ENCODE assay signal across 21 cellular contexts in genomic region chr15:59013246-59013645, GRCh38. TPM values are rescaled to one million over a fixed set of nuclear protein-coding genes. Genes with fewer than 3 reads are reported as not detected.
A peak's percentile ranks its signal among the peaks of the same experiment; 100 is the strongest.
DNase-seq lines count a peak whose midpoint lies in the region; ATAC-seq, FAIRE-seq and TF ChIP-seq lines count a peak whose summit lies in the region.
"Had no signal": no experiment of that assay in that cellular context is flagged by ENCODE, and none has a peak within 500 bp of the region (broad histone marks: within the 10 kb centered on the region; RNA-seq: fewer than 3 reads in every experiment).

No MANE protein-coding gene starts in this region.

- peaks cover 11% of the 10 kb centered on the region for H3K36me3 Mint-ChIP-seq in osteocyte (ENCODE audit: unreplicated experiment)
- H3K36me3 Mint-ChIP-seq in activated T-helper 17 cell treated with anti-CD3 and anti-CD28 coated beads, Interleukin-2, amount 50 U/mL, for 72 hours (ENCODE audit: low read depth) = peaks cover 23% of the 10 kb centered on the region
- H3K36me3 Mint-ChIP-seq in naive thymus-derived CD8-positive, alpha-beta T cell = peaks cover 0 to 50% (median 3%) of the 10 kb centered on the region in 3 donors

- peaks cover 20% of the 10 kb centered on the region for H3K4me1 Mint-ChIP-seq in osteocyte (ENCODE audit: unreplicated experiment)
- peaks cover 10% of the 10 kb centered on the region for H3K4me1 Mint-ChIP-seq in activated T-helper 17 cell treated with anti-CD3 and anti-CD28 coated beads, Interleukin-2, amount 50 U/mL, for 72 hours
- peaks cover 10 to 55% (median 40%) of the 10 kb centered on the region in 4 donors for H3K4me1 Mint-ChIP-seq in naive thymus-derived CD8-positive, alpha-beta T cell

- TF ChIP-seq EP300 in K562 (IDR thresholded peaks at IDR 0.05; ENCODE audit: low read length) (no peak), suprapubic skin (IDR thresholded peaks at IDR 0.05) (no peak)

- H3K9me1 ChIP-seq in K562 (ENCODE audit: control insufficient read depth, insufficient read depth, low read length) = no peaks in the 10 kb centered on the region

- no peak overlapping the region for H3K4me3 ChIP-seq in AG10803 (ENCODE audit: low read length)
- H3K4me3 ChIP-seq in RWPE2 (ENCODE audit: severe bottlenecking) = no peak overlapping the region
- no peak overlapping the region for H3K4me3 ChIP-seq in K562
- no peak overlapping the region for H3K4me3 ChIP-seq in A673 (ENCODE audit: low read depth, low read length, poor library complexity, severe bottlenecking)
- no peak overlapping the region for H3K4me3 ChIP-seq in suprapubic skin
- H3K4me3 ChIP-seq: SJSA1 had no signal

- no peaks in the 10 kb centered on the region for H3K27me3 Mint-ChIP-seq in osteocyte (ENCODE audit: unreplicated experiment)
- no peaks in the 10 kb centered on the region for H3K27me3 Mint-ChIP-seq in activated T-helper 17 cell treated with anti-CD3 and anti-CD28 coated beads, Interleukin-2, amount 50 U/mL, for 72 hours
- no peaks in the 10 kb centered on the region for H3K27me3 Mint-ChIP-seq in naive thymus-derived CD8-positive, alpha-beta T cell

- WGBS in K562 (ENCODE audit: insufficient coverage, low coverage, missing lambda C conversion rate) = 78% methylated on average over 2 of the region's 2 CpGs
- 96% methylated on average over 2 of the region's 2 CpGs for WGBS in suprapubic skin

- TF ChIP-seq CTCF in AG10803 (conservative IDR thresholded peaks at IDR 0.05; ENCODE audit: low read length) (no peak), RWPE2 (IDR thresholded peaks at IDR 0.05; ENCODE audit: poor library complexity, severe bottlenecking) (no peak), K562 (IDR thresholded peaks at IDR 0.05 in 2 of 3, conservative IDR thresholded peaks at IDR 0.05 in 1 of 3; ENCODE audit: insufficient read depth in 2 of 3, low read depth in 1 of 3, low read length in 3 of 3) (no peak), osteocyte (IDR thresholded peaks at IDR 0.05) (no peak), A673 (conservative IDR thresholded peaks at IDR 0.05; ENCODE audit: low read depth, low read length) (no peak), suprapubic skin (IDR thresholded peaks at IDR 0.05) (no peak)

- H3K9me3 Mint-ChIP-seq in osteocyte (ENCODE audit: unreplicated experiment) = no peaks in the 10 kb centered on the region
- no peaks in the 10 kb centered on the region for H3K9me3 Mint-ChIP-seq in activated T-helper 17 cell treated with anti-CD3 and anti-CD28 coated beads, Interleukin-2, amount 50 U/mL, for 72 hours
- H3K9me3 Mint-ChIP-seq in naive thymus-derived CD8-positive, alpha-beta T cell = no peaks in the 10 kb centered on the region

- intact Hi-C loops in K562 (cut with micrococcal nuclease) (no loop called here), A673 (cut with micrococcal nuclease; ENCODE audit: unreplicated experiment) (no loop called here)

- H3K4me3 Mint-ChIP-seq in osteocyte (ENCODE audit: unreplicated experiment) = no peak overlapping the region
- H3K4me3 Mint-ChIP-seq in activated T-helper 17 cell treated with anti-CD3 and anti-CD28 coated beads, Interleukin-2, amount 50 U/mL, for 72 hours = no peak overlapping the region
- H3K4me3 Mint-ChIP-seq in naive thymus-derived CD8-positive, alpha-beta T cell = no peak overlapping the region

- CTCF ChIA-PET in K562 (lab: Yijun Ruan, JAX; ENCODE audit: low intra/inter-chr PET ratio) = no interaction called here
- CTCF ChIA-PET in A673 (lab: Charles Lee) = no interaction called here

- TF ChIP-seq POLR2A in K562 (conservative IDR thresholded peaks at IDR 0.05) = no peak
- no peak for TF ChIP-seq POLR2A in suprapubic skin (IDR thresholded peaks at IDR 0.05)

- H3K27ac Mint-ChIP-seq in osteocyte (ENCODE audit: unreplicated experiment) = peak overlapping the region; percentile 20
- no peak overlapping the region for H3K27ac Mint-ChIP-seq in activated T-helper 17 cell treated with anti-CD3 and anti-CD28 coated beads, Interleukin-2, amount 50 U/mL, for 72 hours
- peak overlapping the region in 3 of 10 donors; percentile 0 to 60 (median 14) for H3K27ac Mint-ChIP-seq in naive thymus-derived CD8-positive, alpha-beta T cell

- no peaks in the 10 kb centered on the region for H4K20me1 ChIP-seq in K562 (replicated peaks; ENCODE audit: control insufficient read depth, insufficient read depth, low read length)

- BruUV-seq in K562 (replicated peaks; lab: Mats Ljungman, UMichigan) (no TSS peak), A673 (replicated peaks; lab: Mats Ljungman, UMichigan) (no TSS peak)

- H3K27me3 ChIP-seq in RWPE2 (ENCODE audit: insufficient read depth, poor library complexity, severe bottlenecking) (no peaks in the 10 kb centered on the region), K562 (ENCODE audit: control insufficient read depth in 2 of 2, insufficient read depth in 2 of 2, low read length in 2 of 2) (no peaks in the 10 kb centered on the region), A673 (replicated peaks; ENCODE audit: insufficient read depth, low read depth, low read length, poor library complexity) (no peaks in the 10 kb centered on the region), suprapubic skin (no peaks in the 10 kb centered on the region)
- H3K27me3 ChIP-seq: BE2C, SJSA1 had no signal

- H3K9me3 ChIP-seq in RWPE2 (ENCODE audit: severe bottlenecking) (no peaks in the 10 kb centered on the region), K562 (replicated peaks; ENCODE audit: control insufficient read depth, insufficient read depth, low read depth, low read length) (no peaks in the 10 kb centered on the region), A673 (ENCODE audit: low read depth, low read length, poor library complexity, severe bottlenecking) (peaks cover 4% of the 10 kb centered on the region), suprapubic skin (no peaks in the 10 kb centered on the region)
- H3K9me3 ChIP-seq: BE2C, SJSA1 had no signal

- H2AFZ ChIP-seq in K562 (ENCODE audit: low read depth, low read length) = no peak overlapping the region

- H3K79me2 ChIP-seq in K562 (ENCODE audit: control insufficient read depth, insufficient read depth, low read length) = peaks cover 90% of the 10 kb centered on the region

- ATAC-seq in RWPE2 (ENCODE audit: low read depth) (peak; percentile 40; the same call in 2 of the 3 replicates), K562 (no peak)
- ATAC-seq in activated T-helper 17 cell treated with anti-CD3 and anti-CD28 coated beads, Interleukin-2, amount 50 U/mL, for 72 hours (replicated peaks) = no peak
- no peak for ATAC-seq in naive thymus-derived CD8-positive, alpha-beta T cell
- ATAC-seq: HepG2, Panc1 had no signal

- in situ Hi-C loops in K562 (cut with MboI) = no loop called here

- H3K4me1 ChIP-seq in RWPE2 (ENCODE audit: insufficient read depth, poor library complexity, severe bottlenecking) (peaks cover 10% of the 10 kb centered on the region), K562 (replicated peaks in 1 of 2; ENCODE audit: control insufficient read depth in 2 of 2, insufficient read depth in 2 of 2, low read length in 2 of 2) (peaks cover 9 to 14% of the 10 kb centered on the region in 2 experiments; a peak in 3 of 5 replicates), A673 (ENCODE audit: insufficient read depth, low read length, poor library complexity, severe bottlenecking) (no peaks in the 10 kb centered on the region), suprapubic skin (peaks cover 2% of the 10 kb centered on the region)
- H3K4me1 ChIP-seq: BE2C, SJSA1 had no signal

- H3K36me3 ChIP-seq in RWPE2 (ENCODE audit: low read depth) (peaks cover 55% of the 10 kb centered on the region), K562 (ENCODE audit: control insufficient read depth, insufficient read depth, low read length) (peaks cover 24% of the 10 kb centered on the region; the same call in 2 of the 3 replicates), A673 (ENCODE audit: insufficient read depth, low read length, poor library complexity, severe bottlenecking) (no peaks in the 10 kb centered on the region), suprapubic skin (peaks cover 1% of the 10 kb centered on the region)

- H3K27ac ChIP-seq in RWPE2 (ENCODE audit: poor library complexity, severe bottlenecking) (no peak overlapping the region), K562 (ENCODE audit: extremely low read depth, low read depth, low read length) (no peak overlapping the region), A673 (ENCODE audit: low read depth, low read length, poor library complexity, severe bottlenecking) (no peak overlapping the region), suprapubic skin (no peak overlapping the region)
- H3K27ac ChIP-seq: HL-60, SJSA1 had no signal

- DNase-seq in AG10803 (ENCODE audit: low read depth) = peak; percentile 24
- DNase-seq in RWPE2 (ENCODE audit: low spot score) = no peak
- no peak for DNase-seq in K562 (ENCODE audit: extremely low read depth in 1 of 4, low spot score in 3 of 4)
- DNase-seq in osteocyte (ENCODE audit: extremely low spot score, unreplicated experiment) = no peak
- no peak for DNase-seq in A673 (ENCODE audit: low spot score)
- no peak for DNase-seq in suprapubic skin (ENCODE audit: low spot score in 2 of 2)
- no peak for DNase-seq in naive thymus-derived CD8-positive, alpha-beta T cell
- DNase-seq: BE2C, H7, KG1, NCI-H1092 treated with DMSO at 0.1 percent for 48 hours, NCI-H1436 treated with DMSO at 0.1 percent for 48 hours, NCI-H2029, NCI-H2227 treated with DMSO at 0.1 percent for 48 hours, NCI-H510A treated with DMSO at 0.1 percent for 48 hours, NCI-H774 had no signal

- H3K9ac ChIP-seq in K562 (ENCODE audit: insufficient read depth in 1 of 2, low read depth in 2 of 2, low read length in 2 of 2) = no peak overlapping the region

- no peak for TF ChIP-seq RAD21 in K562 (CRISPR knock-in tag; conservative IDR thresholded peaks at IDR 0.05 in 1 of 2, IDR thresholded peaks at IDR 0.05 in 1 of 2)

- no peak for FAIRE-seq in K562 (lab: Jason Lieb, UNC)
- FAIRE-seq: HepG2 had no signal

- POLR2A ChIA-PET in K562 (lab: Yijun Ruan, JAX) = no interaction called here
- POLR2A ChIA-PET in A673 (lab: Charles Lee; ENCODE audit: low non-redundant PET) = no interaction called here
- POLR2A ChIA-PET in naive thymus-derived CD8-positive, alpha-beta T cell (lab: Charles Lee) = no interaction called here

- no peak overlapping the region for H3K4me2 ChIP-seq in K562 (ENCODE audit: insufficient read depth, low read length)

RNA-seq across cellular contexts. Expression of gene RNF111, which starts 25.8 kb away (rescaled TPM):
- 50.0 and 114 TPM in 2 replicates for total RNA-seq in K562 (2011; cell fraction: chromatin; rRNA removed; ENCODE audit: low replicate concordance)
- 27.3 and 36.6 TPM in 2 replicates for total RNA-seq in K562 (2011; cell fraction: nucleolus; rRNA removed)
- 42.4 and 45.5 TPM in 2 replicates for total RNA-seq in K562 (2011; cell fraction: nucleoplasm; rRNA removed)
- total RNA-seq in K562 (2014; rRNA removed) = 9.5 and 14.0 TPM in 2 replicates
- total RNA-seq in K562 (2014; rRNA removed; fragmentation: Illumina TruSeq; extraction: Trizol) = 14.4 and 20.6 TPM in 2 replicates
- total RNA-seq in K562 (2015; rRNA removed; fragmentation: Illumina TruSeq; extraction: Trizol) = 15.8 and 18.7 TPM in 2 replicates
- 21.4 and 26.0 TPM in 2 replicates for total RNA-seq in K562 (2021)
- 22.8 and 32.9 TPM in 2 replicates for polyA plus RNA-seq in K562 (2011; rRNA removed)
- polyA plus RNA-seq in K562 (2011; cell fraction: cytosol; rRNA removed) = 17.7 and 22.8 TPM in 2 replicates
- polyA plus RNA-seq in K562 (2011; cell fraction: nucleus; rRNA removed) = 44.1 and 50.0 TPM in 2 replicates
- polyA plus RNA-seq in K562 (2012) = 13.6 and 17.5 TPM in 2 replicates
- polyA plus RNA-seq in K562 (2014; fragmentation: Illumina TruSeq; extraction: Trizol) = 14.5 and 15.2 TPM in 2 replicates
- polyA plus RNA-seq in K562 (2014; fragmentation: Nextera tagmentation; extraction: Ambion mirVana) = 1 to 10 TPM; 7.9 to 8.5 TPM
- polyA plus RNA-seq in K562 (2014; rRNA removed) = 9.4 and 11.2 TPM in 2 replicates
- polyA minus RNA-seq in K562 (2011; rRNA and poly(A)+ RNA removed) = 66.5 and 82.2 TPM in 2 replicates
- polyA minus RNA-seq in K562 (2011; cell fraction: cytosol; rRNA and poly(A)+ RNA removed) = 27.5 and 33.1 TPM in 2 replicates
- polyA minus RNA-seq in K562 (2011; cell fraction: nucleus; rRNA and poly(A)+ RNA removed) = 43.5 and 49.8 TPM in 2 replicates
- total RNA-seq in osteocyte = 32.3 and 33.8 TPM in 2 replicates
- total RNA-seq in activated T-helper 17 cell treated with anti-CD3 and anti-CD28 coated beads, Interleukin-2, amount 50 U/mL, for 72 hours = 10 to 100 TPM; 28.9 to 46.2 TPM
- 30.3 and 34.4 TPM in 2 replicates for total RNA-seq in A673 (2021)
- total RNA-seq in suprapubic skin = 10 to 100 TPM; 15.2 to 34.4 (median 22.2) TPM
- total RNA-seq in naive thymus-derived CD8-positive, alpha-beta T cell = 10 to 100 TPM; 51.4 to 58.2 TPM
- polyA plus RNA-seq in naive thymus-derived CD8-positive, alpha-beta T cell = 10 to 100 TPM; 12.1 to 14.3 (median 14.0) TPM
